Comparison of ENCODE assay signal across 4 cellular contexts in the genomic region with DNA sequence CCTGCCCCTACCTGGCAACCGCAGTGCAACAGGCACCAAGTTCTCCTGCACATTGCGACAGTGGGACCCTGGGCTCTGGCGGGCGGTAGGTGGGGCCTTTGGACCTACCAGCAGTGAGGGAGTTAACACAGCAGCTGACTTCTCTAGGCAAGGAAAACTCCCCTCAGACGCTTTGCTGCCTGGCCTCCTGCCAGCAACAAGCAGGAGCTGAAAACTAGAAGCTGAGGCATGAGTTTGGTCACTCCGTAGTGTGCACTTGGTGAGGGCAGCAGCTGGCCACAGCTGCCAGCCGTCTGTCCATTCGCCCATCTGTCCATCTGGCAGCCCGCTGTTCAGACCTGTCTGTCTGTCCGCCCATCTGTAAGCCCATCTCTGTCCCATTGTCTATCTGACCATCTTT. TPM values are rescaled to one million over a fixed set of nuclear protein-coding genes. Genes with fewer than 3 reads are reported as not detected.
"Had no signal": no experiment of that assay in that cellular context is flagged by ENCODE, and none has a peak within 500 bp of the region (broad histone marks: within the 10 kb centered on the region; RNA-seq: fewer than 3 reads in every experiment).

No MANE protein-coding gene starts in this region.

RNA-seq across cellular contexts. Expression of a gene that starts 7.2 kb away (rescaled TPM):
- total RNA-seq: gastroesophageal sphincter, spleen, transverse colon had no signal
- polyA plus RNA-seq: esophagus, spleen had no signal
